ENCODE assay signal across 21 cellular contexts in the genomic region with DNA sequence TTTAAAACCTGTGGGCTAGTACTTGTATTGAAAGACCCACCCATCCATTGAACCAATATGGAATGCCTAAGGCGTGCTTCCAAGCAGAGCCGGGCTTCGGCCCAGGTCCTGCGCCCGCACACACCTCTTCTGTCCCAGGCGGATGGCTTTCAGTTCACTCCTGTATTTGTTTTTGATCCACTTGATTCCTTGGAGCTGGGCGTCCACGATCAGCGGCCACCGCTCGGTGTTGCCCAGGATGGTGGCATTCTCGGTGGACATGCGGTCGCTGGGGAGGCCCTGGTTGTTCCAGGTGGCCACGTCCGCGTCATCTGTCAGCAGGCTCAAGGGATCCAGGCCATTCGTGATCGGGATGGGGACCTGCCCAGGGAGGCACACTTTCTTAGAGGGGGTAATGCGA.
"Had no signal": no experiment of that assay in that cellular context is flagged by ENCODE, and none has a peak within 500 bp of the region (broad histone marks: within the 10 kb centered on the region; RNA-seq: fewer than 3 reads in every experiment).

No MANE protein-coding gene starts in this region.

- H3K79me2 ChIP-seq: hepatocyte had no signal

- H3K4me1 Mint-ChIP-seq: immature natural killer cell, mesothelial cell of epicardium had no signal

- H3K4me3 ChIP-seq: coronary artery, dorsolateral prefrontal cortex, esophagus muscularis mucosa, gastroesophageal sphincter, heart left ventricle, hepatocyte, left ventricle myocardium inferior, lower lobe of right lung, mucosa of descending colon had no signal

- H3K36me3 Mint-ChIP-seq: immature natural killer cell, mesothelial cell of epicardium had no signal

- H3K9me3 Mint-ChIP-seq: immature natural killer cell, mesothelial cell of epicardium had no signal

- H3K4me2 ChIP-seq: hepatocyte had no signal

- H3K27me3 ChIP-seq: dorsolateral prefrontal cortex, esophagus muscularis mucosa, foreskin keratinocyte, gastroesophageal sphincter, heart left ventricle, hepatocyte had no signal

- H2AFZ ChIP-seq: hepatocyte had no signal

- H3K4me1 ChIP-seq: esophagus muscularis mucosa, foreskin keratinocyte, gastroesophageal sphincter, heart left ventricle, left ventricle myocardium inferior, lower lobe of right lung had no signal

- H3K27ac Mint-ChIP-seq: immature natural killer cell, mesothelial cell of epicardium had no signal

- ATAC-seq: foreskin keratinocyte, gastroesophageal sphincter, heart left ventricle, left colon, left lobe of liver, lower lobe of right lung, mucosa of descending colon had no signal

- DNase-seq: dermis blood vessel endothelial cell; dorsolateral prefrontal cortex; effector CD4-positive, alpha-beta T cell; effector memory CD4-positive, alpha-beta T cell; foreskin keratinocyte; heart left ventricle; hypothalamus; immature natural killer cell; kidney; kidney glomerular epithelial cell; left colon; left ventricle myocardium inferior; lower lobe of right lung; mesenchymal stem cell; mucosa of descending colon had no signal

- H3K27ac ChIP-seq: coronary artery, esophagus muscularis mucosa, foreskin keratinocyte, gastroesophageal sphincter, heart left ventricle, hepatocyte, left ventricle myocardium inferior, lower lobe of right lung had no signal

- H3K36me3 ChIP-seq: esophagus muscularis mucosa, gastroesophageal sphincter, heart left ventricle, left ventricle myocardium inferior, lower lobe of right lung had no signal

- H3K9me3 ChIP-seq: esophagus muscularis mucosa, gastroesophageal sphincter, heart left ventricle, left ventricle myocardium inferior, lower lobe of right lung, mucosa of descending colon had no signal

- H3K4me3 Mint-ChIP-seq: immature natural killer cell, mesothelial cell of epicardium had no signal
